Comparison of ENCODE assay signal across 1 cellular context in the genomic region with DNA sequence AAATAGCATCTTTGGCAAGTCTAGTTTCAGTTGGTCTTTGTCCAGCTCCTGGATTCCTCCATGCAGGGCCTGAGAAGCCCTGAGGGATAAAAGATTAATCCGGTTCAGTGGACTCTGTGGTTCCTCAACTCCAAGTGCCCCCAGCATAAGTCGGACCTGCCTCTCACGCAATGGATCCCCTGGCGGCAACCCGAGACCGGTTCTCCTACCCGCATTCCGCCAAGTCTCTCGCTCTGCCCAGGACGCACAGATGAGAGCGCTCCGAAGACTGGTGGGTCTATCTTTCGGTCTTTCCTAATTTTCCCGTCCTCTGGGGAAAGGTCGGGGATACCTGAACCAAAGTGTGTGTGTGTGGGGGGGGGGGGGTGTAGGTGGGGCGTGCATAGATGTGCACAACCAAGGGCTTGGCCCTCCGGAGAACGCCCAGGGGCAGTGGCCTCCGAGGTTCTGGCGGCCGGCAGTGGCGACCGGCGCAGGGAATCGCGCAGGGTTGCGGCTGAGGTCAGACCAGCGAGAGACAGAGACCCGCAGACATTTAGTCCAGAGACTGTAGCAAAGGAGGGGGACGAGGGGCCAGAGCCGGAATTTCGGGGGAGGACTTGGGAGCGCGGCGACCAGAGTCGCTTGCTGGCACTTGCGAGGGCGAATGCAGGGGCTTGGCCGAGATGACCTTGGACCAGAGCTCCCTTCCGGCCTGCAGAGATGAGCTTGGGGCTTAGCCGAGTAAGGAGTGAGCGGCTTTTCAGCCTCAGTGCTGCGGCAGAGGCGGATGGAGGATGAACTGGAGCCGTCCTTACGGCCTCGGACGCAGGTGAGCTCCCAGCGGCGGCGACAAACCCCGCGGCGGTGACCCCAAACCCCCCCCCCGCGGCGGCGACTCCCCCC.
TF ChIP-seq lines count a peak whose summit lies in the region.

No MANE protein-coding gene starts in this region.

TF ChIP-seq in HepG2, 621 proteins besides CTCF, POLR2A, EP300 and RAD21 (continued from another document):
- TF ChIP-seq, protein P1, sequence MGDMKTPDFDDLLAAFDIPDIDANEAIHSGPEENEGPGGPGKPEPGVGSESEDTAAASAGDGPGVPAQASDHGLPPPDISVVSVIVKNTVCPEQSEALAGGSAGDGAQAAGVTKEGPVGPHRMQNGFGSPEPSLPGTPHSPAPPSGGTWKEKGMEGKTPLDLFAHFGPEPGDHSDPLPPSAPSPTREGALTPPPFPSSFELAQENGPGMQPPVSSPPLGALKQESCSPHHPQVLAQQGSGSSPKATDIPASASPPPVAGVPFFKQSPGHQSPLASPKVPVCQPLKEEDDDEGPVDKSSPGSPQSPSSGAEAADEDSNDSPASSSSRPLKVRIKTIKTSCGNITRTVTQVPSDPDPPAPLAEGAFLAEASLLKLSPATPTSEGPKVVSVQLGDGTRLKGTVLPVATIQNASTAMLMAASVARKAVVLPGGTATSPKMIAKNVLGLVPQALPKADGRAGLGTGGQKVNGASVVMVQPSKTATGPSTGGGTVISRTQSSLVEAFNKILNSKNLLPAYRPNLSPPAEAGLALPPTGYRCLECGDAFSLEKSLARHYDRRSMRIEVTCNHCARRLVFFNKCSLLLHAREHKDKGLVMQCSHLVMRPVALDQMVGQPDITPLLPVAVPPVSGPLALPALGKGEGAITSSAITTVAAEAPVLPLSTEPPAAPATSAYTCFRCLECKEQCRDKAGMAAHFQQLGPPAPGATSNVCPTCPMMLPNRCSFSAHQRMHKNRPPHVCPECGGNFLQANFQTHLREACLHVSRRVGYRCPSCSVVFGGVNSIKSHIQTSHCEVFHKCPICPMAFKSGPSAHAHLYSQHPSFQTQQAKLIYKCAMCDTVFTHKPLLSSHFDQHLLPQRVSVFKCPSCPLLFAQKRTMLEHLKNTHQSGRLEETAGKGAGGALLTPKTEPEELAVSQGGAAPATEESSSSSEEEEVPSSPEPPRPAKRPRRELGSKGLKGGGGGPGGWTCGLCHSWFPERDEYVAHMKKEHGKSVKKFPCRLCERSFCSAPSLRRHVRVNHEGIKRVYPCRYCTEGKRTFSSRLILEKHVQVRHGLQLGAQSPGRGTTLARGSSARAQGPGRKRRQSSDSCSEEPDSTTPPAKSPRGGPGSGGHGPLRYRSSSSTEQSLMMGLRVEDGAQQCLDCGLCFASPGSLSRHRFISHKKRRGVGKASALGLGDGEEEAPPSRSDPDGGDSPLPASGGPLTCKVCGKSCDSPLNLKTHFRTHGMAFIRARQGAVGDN (CRISPR knock-in tag; IDR thresholded peaks at IDR 0.05), result peak; percentile 80
- TF ChIP-seq EED (CRISPR knock-in tag; IDR thresholded peaks at IDR 0.05) (peak; percentile 37; the same call in 1 of the 2 replicates), IKZF1 (IDR thresholded peaks at IDR 0.05) (no peak), ARID4A (CRISPR knock-in tag; IDR thresholded peaks at IDR 0.05; ENCODE audit: borderline replicate concordance) (peak; percentile 65; the same call in 1 of the 2 replicates), ZNF24 (IDR thresholded peaks at IDR 0.05) (no peak), DZIP1 (CRISPR knock-in tag; IDR thresholded peaks at IDR 0.05) (0 out of 2 replicates have a peak, but pooled peaks have one; percentile 68), NRL (CRISPR knock-in tag; IDR thresholded peaks at IDR 0.05; ENCODE audit: borderline replicate concordance) (peak; percentile 77; the same call in 1 of the 2 replicates), KMT2A (CRISPR knock-in tag; IDR thresholded peaks at IDR 0.05) (no peak), ZKSCAN5 (CRISPR knock-in tag; IDR thresholded peaks at IDR 0.05) (no peak), DPF2 (CRISPR knock-in tag; IDR thresholded peaks at IDR 0.05; ENCODE audit: borderline replicate concordance, low read depth) (no peak)
